15 cellular contexts compared by ENCODE assay signal in the genomic region with DNA sequence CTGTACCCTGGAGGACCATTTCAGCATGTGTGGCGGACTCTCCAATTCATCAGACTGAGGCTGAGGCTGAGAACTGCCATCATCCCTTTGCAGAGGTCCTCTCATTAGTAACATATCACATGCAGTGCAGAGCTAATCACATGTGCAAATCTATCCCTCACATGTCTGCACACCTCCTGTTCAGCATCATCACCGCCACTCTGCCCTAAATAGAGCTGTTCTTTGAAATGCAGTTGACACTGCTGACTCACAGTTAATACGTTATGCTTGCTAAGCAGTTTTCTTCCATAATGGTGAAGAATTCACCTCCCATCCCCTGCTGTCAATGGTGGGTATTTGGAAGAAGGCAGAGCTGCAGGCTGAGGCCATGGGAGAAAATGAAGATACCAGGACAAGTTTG.
DNase-seq lines count a peak whose midpoint lies in the region; ATAC-seq, FAIRE-seq and TF ChIP-seq lines count a peak whose summit lies in the region.
"Had no signal": no experiment of that assay in that cellular context is flagged by ENCODE, and none has a peak within 500 bp of the region (broad histone marks: within the 10 kb centered on the region; RNA-seq: fewer than 3 reads in every experiment).

No MANE protein-coding gene starts in this region.

- TF ChIP-seq POLR2A in endothelial cell of umbilical vein (IDR thresholded peaks at IDR 0.05; ENCODE audit: low read depth, low read length), result no peak

- CTCF ChIA-PET in endothelial cell of umbilical vein (lab: Charles Lee), result interaction anchor here (0.8 kb wide), 1 partner anchor 41 kb away, joined by 3 read pairs; no protein-coding TSS in a partner anchor

- ATAC-seq in Right ventricle myocardium inferior, result peak; percentile 19
- ATAC-seq in right cardiac atrium, result no peak
- ATAC-seq in upper lobe of right lung, result no peak

- no peaks in the 10 kb centered on the region for H4K20me1 ChIP-seq in endothelial cell of umbilical vein (replicated peaks; ENCODE audit: control insufficient read depth, extremely low read depth, insufficient read depth, low read length)
- H4K20me1 ChIP-seq: BLaER1 treated with 17β-estradiol and CSF1 and Interleukin-3, amounts not matched to agents 10 nM and 100 nM had no signal

- BruUV-seq in endothelial cell of umbilical vein (replicated peaks; lab: Mats Ljungman, UMichigan), result no TSS peak

- no peaks in the 10 kb centered on the region for H3K27me3 ChIP-seq in right cardiac atrium (ENCODE audit: control insufficient read depth, insufficient read depth)
- no peaks in the 10 kb centered on the region for H3K27me3 ChIP-seq in endothelial cell of umbilical vein (ENCODE audit: control insufficient read depth in 2 of 2, insufficient read depth in 2 of 2, low read length in 2 of 2)
- H3K27me3 ChIP-seq in upper lobe of right lung, result no peaks in the 10 kb centered on the region
- H3K27me3 ChIP-seq: BLaER1 treated with 17β-estradiol and CSF1 and Interleukin-3, amounts not matched to agents 10 nM and 100 nM had no signal

- intact Hi-C loops in Right ventricle myocardium inferior (cut with DNase I) (no loop called here), right cardiac atrium (cut with DNase I) (no loop called here), endothelial cell of umbilical vein (cut with micrococcal nuclease) (no loop called here), upper lobe of right lung (cut with DNase I) (no loop called here)

- H3K36me3 ChIP-seq in endothelial cell of umbilical vein (ENCODE audit: control insufficient read depth in 2 of 2, extremely low read depth in 1 of 2, insufficient read depth in 2 of 2, low read length in 2 of 2) (peaks cover 49 to 70% of the 10 kb centered on the region in 2 experiments), upper lobe of right lung (no peaks in the 10 kb centered on the region)
- H3K36me3 ChIP-seq: BLaER1 treated with 17β-estradiol and CSF1 and Interleukin-3, amounts not matched to agents 10 nM and 100 nM; HAP-1 had no signal

- H3K4me2 ChIP-seq in endothelial cell of umbilical vein (ENCODE audit: insufficient read depth, low read length), result no peak overlapping the region
- H3K4me2 ChIP-seq: BLaER1 treated with 17β-estradiol and CSF1 and Interleukin-3, amounts not matched to agents 10 nM and 100 nM had no signal

- no peaks in the 10 kb centered on the region for H3K9me1 ChIP-seq in endothelial cell of umbilical vein (replicated peaks; ENCODE audit: control insufficient read depth, extremely low read depth, insufficient read depth, low read length)

- WGBS in right cardiac atrium, result 77% methylated on average over 3 of the region's 3 CpGs

- POLR2A ChIA-PET in endothelial cell of umbilical vein (lab: Charles Lee), result no interaction called here

- peaks cover 16% of the 10 kb centered on the region for H3K79me2 ChIP-seq in endothelial cell of umbilical vein (ENCODE audit: control insufficient read depth, insufficient read depth, low read length)

- peak; percentile 8 for FAIRE-seq in endothelial cell of umbilical vein (lab: Jason Lieb, UNC)

- no peaks in the 10 kb centered on the region for H3K9me3 ChIP-seq in right cardiac atrium (ENCODE audit: control insufficient read depth, low read length)
- no peaks in the 10 kb centered on the region for H3K9me3 ChIP-seq in endothelial cell of umbilical vein (replicated peaks; ENCODE audit: control insufficient read depth, insufficient read depth, low read length)
- no peaks in the 10 kb centered on the region for H3K9me3 ChIP-seq in upper lobe of right lung
- H3K9me3 ChIP-seq: HAP-1 had no signal

- no peak overlapping the region for H2AFZ ChIP-seq in endothelial cell of umbilical vein (ENCODE audit: low read depth, low read length)
- H2AFZ ChIP-seq: GM23248 had no signal

- DNase-seq in Right ventricle myocardium inferior (ENCODE audit: missing footprints) (no peak), right cardiac atrium (no peak), RPMI8226 (peak; percentile 21), endothelial cell of umbilical vein (ENCODE audit: low read depth, low spot score) (no peak), upper lobe of right lung (peak; percentile 6), NCI-H1436 treated with DMSO at 0.1 percent for 48 hours (lab: John Stamatoyannopoulos, UW) (no peak), cerebellar cortex (ENCODE audit: low spot score) (no peak)
- no peak for DNase-seq in activated CD4-positive, alpha-beta T cell treated with anti-CD3 and anti-CD28 coated beads, Interleukin-2, amount 50 U/mL, for 1 hour
- DNase-seq: CD4-positive, CD25-positive, alpha-beta regulatory T cell; DMS53; GF-D8; GM23248 had no signal

- H3K4me1 ChIP-seq in right cardiac atrium (ENCODE audit: control insufficient read depth, insufficient read depth, low read length), result no peaks in the 10 kb centered on the region
- peaks cover 23% of the 10 kb centered on the region for H3K4me1 ChIP-seq in endothelial cell of umbilical vein (ENCODE audit: control insufficient read depth, extremely low read depth, insufficient read depth, low read length)
- H3K4me1 ChIP-seq in upper lobe of right lung, result no peaks in the 10 kb centered on the region
- H3K4me1 ChIP-seq: BLaER1 treated with 17β-estradiol and CSF1 and Interleukin-3, amounts not matched to agents 10 nM and 100 nM; HAP-1 had no signal

- no peak overlapping the region for H3K9ac ChIP-seq in endothelial cell of umbilical vein (replicated peaks; ENCODE audit: extremely low read depth, insufficient read depth, low read length)
- H3K9ac ChIP-seq: BLaER1 treated with 17β-estradiol and CSF1 and Interleukin-3, amounts not matched to agents 10 nM and 100 nM; GM23248 had no signal

- dilution Hi-C loops in endothelial cell of umbilical vein (cut with MboI; ENCODE audit: extremely low pct_ligation_motif_present, low sequenced_read_pairs), result no loop called here

- TF ChIP-seq CTCF in endothelial cell of umbilical vein (IDR thresholded peaks at IDR 0.05; ENCODE audit: extremely low read depth in 1 of 2, insufficient read depth in 1 of 2, low read depth in 1 of 2, low read length in 2 of 2) (no peak), upper lobe of right lung (IDR thresholded peaks at IDR 0.05) (no peak)

- H3K4me3 ChIP-seq in right cardiac atrium (ENCODE audit: low read length) (no peak overlapping the region), endothelial cell of umbilical vein (replicated peaks in 1 of 3; ENCODE audit: insufficient read depth in 1 of 3, low read depth in 1 of 3, low read length in 3 of 3) (no peak overlapping the region), upper lobe of right lung (no peak overlapping the region)
- H3K4me3 ChIP-seq: BLaER1 treated with 17β-estradiol and CSF1 and Interleukin-3, amounts not matched to agents 10 nM and 100 nM; GM23248; HAP-1 had no signal

- no peak overlapping the region for H3K27ac ChIP-seq in right cardiac atrium (ENCODE audit: low read length)
- no peak overlapping the region for H3K27ac ChIP-seq in endothelial cell of umbilical vein (ENCODE audit: insufficient read depth, low read depth, low read length)
- no peak overlapping the region for H3K27ac ChIP-seq in upper lobe of right lung
- H3K27ac ChIP-seq: 22Rv1; BLaER1 treated with 17β-estradiol and CSF1 and Interleukin-3, amounts not matched to agents 10 nM and 100 nM; GM23248 had no signal

TF ChIP-seq in endothelial cell of umbilical vein, 7 proteins besides CTCF, POLR2A, EP300 and RAD21:
- TF ChIP-seq MYC (IDR thresholded peaks at IDR 0.05; ENCODE audit: low read depth, low read length) (no peak), FOS (IDR thresholded peaks at IDR 0.05; ENCODE audit: borderline replicate concordance, insufficient read depth, low read length) (no peak), POLR2AphosphoS5 (IDR thresholded peaks at IDR 0.05; ENCODE audit: insufficient read depth, low read depth, low read length) (no peak), GATA2 (IDR thresholded peaks at IDR 0.05; ENCODE audit: insufficient read depth, insufficient read length, low read depth, low read length) (no peak), EZH2 (IDR thresholded peaks at IDR 0.05; ENCODE audit: borderline replicate concordance, low read depth, low read length, severe bottlenecking) (no peak), JUN (IDR thresholded peaks at IDR 0.05; ENCODE audit: borderline replicate concordance, insufficient read depth, insufficient read length, low read depth) (no peak)
- TF ChIP-seq, protein P1, sequence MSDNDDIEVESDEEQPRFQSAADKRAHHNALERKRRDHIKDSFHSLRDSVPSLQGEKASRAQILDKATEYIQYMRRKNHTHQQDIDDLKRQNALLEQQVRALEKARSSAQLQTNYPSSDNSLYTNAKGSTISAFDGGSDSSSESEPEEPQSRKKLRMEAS (IDR thresholded peaks at IDR 0.05; ENCODE audit: insufficient read depth, insufficient read length), result no peak

Comparison
In these comparisons a context has a peak if more than half of its experiments do, and no peak if none do; other contexts are left out.
1. DNase-seq: peak in RPMI8226 (single experiment) and upper lobe of right lung (single experiment); none in Right ventricle myocardium inferior (single experiment), right cardiac atrium (0 of 3), endothelial cell of umbilical vein (single experiment), activated CD4-positive, alpha-beta T cell treated with anti-CD3 and anti-CD28 coated beads, Interleukin-2, amount 50 U/mL, for 1 hour (single experiment), NCI-H1436 treated with DMSO at 0.1 percent for 48 hours (single experiment) and cerebellar cortex (single experiment).